ENCODE assay signal across 10 cellular contexts in genomic region chr11:16356057-16356750, GRCh38. TPM values are rescaled to one million over a fixed set of nuclear protein-coding genes. Genes with fewer than 3 reads are reported as not detected.
DNase-seq lines count a peak whose midpoint lies in the region; ATAC-seq, FAIRE-seq and TF ChIP-seq lines count a peak whose summit lies in the region.
"Had no signal": no experiment of that assay in that cellular context is flagged by ENCODE, and none has a peak within 500 bp of the region (broad histone marks: within the 10 kb centered on the region; RNA-seq: fewer than 3 reads in every experiment).

Gene SOX6 (minus strand): TSS chr11:16356546. CDS start chr11:16341248, 15,298 bp downstream.

- CTCF ChIA-PET in HEK293 (lab: Yijun Ruan, JAX), result interaction anchor here (0.6 kb wide), 1 partner anchor 1913 kb away, joined by 3 read pairs; no protein-coding TSS in a partner anchor

- peaks cover 10% of the 10 kb centered on the region for H3K27me3 ChIP-seq in adipocyte (replicated peaks; ENCODE audit: control insufficient read depth, insufficient read depth, low read length)
- no peaks in the 10 kb centered on the region for H3K27me3 ChIP-seq in right cardiac atrium (ENCODE audit: control insufficient read depth, insufficient read depth)
- H3K27me3 ChIP-seq: gastroesophageal sphincter had no signal

- H3K27ac ChIP-seq in HEK293 (ENCODE audit: extremely low read depth, low read depth, low read length), result no peak within 1 kb of the TSS
- no peak within 1 kb of the TSS for H3K27ac ChIP-seq in right cardiac atrium (ENCODE audit: low read length)
- H3K27ac ChIP-seq in kidney (ENCODE audit: low read depth in 2 of 2, low read length in 2 of 2), result no peak within 1 kb of the TSS

- H3K36me3 ChIP-seq in HEK293 (ENCODE audit: control insufficient read depth in 2 of 2, insufficient read depth in 1 of 2, low read length in 2 of 2) (no peaks in the 10 kb centered on the region), adipocyte (ENCODE audit: control insufficient read depth, insufficient read depth, low read length, severe bottlenecking) (no peaks in the 10 kb centered on the region), kidney (ENCODE audit: control insufficient read depth in 1 of 2, insufficient read depth in 2 of 2, low read length in 2 of 2) (no peaks in the 10 kb centered on the region)
- H3K36me3 ChIP-seq: gastroesophageal sphincter had no signal

- H3K9ac ChIP-seq in adipocyte (ENCODE audit: low read length) (no peak within 1 kb of the TSS), kidney (ENCODE audit: low read length in 2 of 2) (no peak within 1 kb of the TSS)

- H3K4me3 ChIP-seq in HEK293 (ENCODE audit: low read depth, low read length) (no peak within 1 kb of the TSS), adipocyte (ENCODE audit: low read length) (no peak within 1 kb of the TSS), right cardiac atrium (ENCODE audit: low read length) (no peak within 1 kb of the TSS), kidney (ENCODE audit: low read length in 2 of 2) (no peak within 1 kb of the TSS)

- ATAC-seq in right cardiac atrium (peak; percentile 62 to 64), HG03135 (IDR thresholded peaks at IDR 0.05; ENCODE audit: unreplicated experiment) (no peak)
- ATAC-seq: activated CD4-positive, CD25-positive, alpha-beta regulatory T cell treated with anti-CD3 and anti-CD28 coated beads, Interleukin-2, amount 50 U/mL, for 24 hours; gastroesophageal sphincter had no signal

- POLR2A ChIA-PET in HEK293 (lab: Yijun Ruan, JAX), result no interaction called here

- FAIRE-seq in kidney (lab: Jason Lieb, UNC) (no peak), D721Med (lab: Jason Lieb, UNC) (no peak)

- no peaks in the 10 kb centered on the region for H3K9me3 ChIP-seq in HEK293 (ENCODE audit: control insufficient read depth, insufficient read depth, low read depth, low read length)
- H3K9me3 ChIP-seq in adipocyte (ENCODE audit: control insufficient read depth, low read length), result no peaks in the 10 kb centered on the region
- H3K9me3 ChIP-seq in right cardiac atrium (ENCODE audit: control insufficient read depth, low read length), result no peaks in the 10 kb centered on the region
- no peaks in the 10 kb centered on the region for H3K9me3 ChIP-seq in kidney (ENCODE audit: control insufficient read depth in 1 of 2, low read length in 2 of 2)
- H3K9me3 ChIP-seq: gastroesophageal sphincter had no signal

- intact Hi-C loops in right cardiac atrium (cut with DNase I), result no loop called here
- intact Hi-C loops in kidney (cut with DNase I), result no loop called here

- TF ChIP-seq CTCF in HEK293 (tag by site-specific recombination; IDR thresholded peaks at IDR 0.05), result no peak
- no peak for TF ChIP-seq CTCF in kidney (IDR thresholded peaks at IDR 0.05; ENCODE audit: borderline replicate concordance, extremely low read depth, insufficient read depth)
- no peak for TF ChIP-seq CTCF in D721Med (IDR thresholded peaks at IDR 0.05; ENCODE audit: insufficient read depth, missing control alignments)

- H3K4me1 ChIP-seq in HEK293 (ENCODE audit: control insufficient read depth, insufficient read depth, low read length), result no peaks in the 10 kb centered on the region
- peaks cover 9% of the 10 kb centered on the region for H3K4me1 ChIP-seq in adipocyte (ENCODE audit: control insufficient read depth, insufficient read depth, low read length)
- peaks cover 2% of the 10 kb centered on the region for H3K4me1 ChIP-seq in right cardiac atrium (ENCODE audit: control insufficient read depth, insufficient read depth, low read length)
- H3K4me1 ChIP-seq in kidney (ENCODE audit: control insufficient read depth in 1 of 2, insufficient read depth in 1 of 2, low read depth in 1 of 2, low read length in 2 of 2), result no peaks in the 10 kb centered on the region

- DNase-seq in adipocyte (ENCODE audit: low read depth) (peak; percentile 34), right cardiac atrium (no peak), putamen (ENCODE audit: low spot score) (peak; percentile 58), D341Med (ENCODE audit: low spot score) (no peak), kidney (no peak), D721Med (ENCODE audit: insufficient read length, low spot score) (no peak)

- WGBS in right cardiac atrium, result 61% methylated on average over 3 of the region's 3 CpGs

TF ChIP-seq in HEK293, 187 proteins besides CTCF, POLR2A, EP300 and RAD21:
- TF ChIP-seq GLI4 (tag by site-specific recombination; IDR thresholded peaks at IDR 0.05), result no peak
- no peak for TF ChIP-seq ZFP37 (tag by site-specific recombination; IDR thresholded peaks at IDR 0.05)
- no peak for TF ChIP-seq ZNF701 (tag by site-specific recombination; IDR thresholded peaks at IDR 0.05)
- 0 out of 2 replicates have a peak, but pooled peaks have one; percentile 20 for TF ChIP-seq SCRT2 (tag by site-specific recombination; IDR thresholded peaks at IDR 0.05)
- TF ChIP-seq ZNF202 (tag by site-specific recombination; IDR thresholded peaks at IDR 0.05; ENCODE audit: borderline replicate concordance), result no peak
- peak; percentile 15; the same call in 1 of the 2 replicates for TF ChIP-seq ZBTB20 (tag by site-specific recombination; IDR thresholded peaks at IDR 0.05)

RNA-seq across cellular contexts. Expression of gene SOX6, which starts in this region (rescaled TPM):
- total RNA-seq in right cardiac atrium (10 to 100 TPM; 18.0 to 26.7 (median 22.6) TPM), kidney (47.3 TPM)
- polyA plus RNA-seq in right cardiac atrium (3.3 TPM), kidney (ENCODE audit: insufficient read depth, low read depth, low replicate concordance) (5.0 TPM)

Comparison
In these comparisons a context has a peak if more than half of its experiments do, and no peak if none do; other contexts are left out.
1. DNase-seq: peak in adipocyte (single experiment) and putamen (single experiment); none in right cardiac atrium (0 of 3), D341Med (single experiment), kidney (single experiment) and D721Med (single experiment).